8 cellular contexts compared by ENCODE assay signal in the genomic region with DNA sequence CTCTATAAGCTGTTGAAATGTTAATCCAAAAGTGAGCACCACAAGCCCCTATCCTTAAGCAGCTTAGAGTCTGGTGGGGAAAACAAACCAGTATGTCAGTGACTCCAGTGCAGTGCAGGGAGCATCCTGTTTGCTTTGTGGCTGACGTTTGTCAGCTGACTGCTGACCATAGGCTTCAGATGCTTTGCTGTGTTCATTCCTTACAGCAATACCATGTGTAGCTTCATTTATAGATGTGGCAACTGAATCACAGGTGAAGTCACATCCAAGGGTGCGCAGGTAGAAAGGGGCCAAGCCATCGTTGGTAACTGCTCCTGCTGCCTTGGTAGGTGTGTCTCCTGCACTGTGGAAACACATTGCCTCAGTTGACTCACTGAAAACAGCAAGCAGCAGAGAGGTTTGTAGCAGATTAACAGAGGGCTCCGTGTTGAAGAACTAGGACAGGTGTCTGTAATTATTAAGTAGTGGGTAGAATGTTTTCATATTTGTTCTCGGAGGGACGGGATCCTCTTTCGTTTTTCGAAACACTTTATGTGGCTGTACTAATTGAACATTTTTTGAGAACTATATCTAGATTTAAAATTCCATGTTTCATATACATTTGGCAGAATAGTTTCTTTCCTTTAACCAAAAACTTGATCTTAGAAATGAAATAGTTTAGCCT. TPM values are rescaled to one million over a fixed set of nuclear protein-coding genes. Genes with fewer than 3 reads are reported as not detected.
A peak's percentile ranks its signal among the peaks of the same experiment; 100 is the strongest.
DNase-seq lines count a peak whose midpoint lies in the region; ATAC-seq, FAIRE-seq and TF ChIP-seq lines count a peak whose summit lies in the region.

No MANE protein-coding gene starts in this region.

- H3K4me3 ChIP-seq in liver (ENCODE audit: low read depth in 1 of 3, low read length in 3 of 3) = peak overlapping the region; percentile 75 to 85 (median 75)
- no peak overlapping the region for H3K4me3 ChIP-seq in HepG2 (replicated peaks in 1 of 3; ENCODE audit: insufficient read depth in 1 of 3, low read depth in 2 of 3, low read length in 3 of 3)
- H3K4me3 ChIP-seq in epithelial cell of proximal tubule (ENCODE audit: low read depth, low read length) = peak overlapping the region; percentile 83
- H3K4me3 ChIP-seq in parathyroid adenoma (ENCODE audit: low read depth, low read length) = peak overlapping the region; percentile 73

- CTCF ChIA-PET in HepG2 (lab: Yijun Ruan, JAX; ENCODE audit: low intra/inter-chr PET ratio, low total read pairs) = no interaction called here

- H4K20me1 ChIP-seq in HepG2 (ENCODE audit: insufficient read depth, low read length) = no peaks in the 10 kb centered on the region

- H3K79me2 ChIP-seq in HepG2 (ENCODE audit: insufficient read depth, low read length) (no peaks in the 10 kb centered on the region), parathyroid adenoma (peaks cover 2% of the 10 kb centered on the region)

- 22% methylated on average over 8 of the region's 8 CpGs for WGBS in liver
- 54% methylated on average over 8 of the region's 8 CpGs for WGBS in HepG2 (ENCODE audit: low lambda C conversion rate)

- ATAC-seq in HepG2 = no peak; the same call in 2 of the 3 replicates
- no peak for ATAC-seq in HG03460 (IDR thresholded peaks at IDR 0.05; ENCODE audit: unreplicated experiment)
- ATAC-seq in GM18511 (IDR thresholded peaks at IDR 0.05; ENCODE audit: unreplicated experiment) = no peak

- H2AFZ ChIP-seq in HepG2 (ENCODE audit: low read length) (no peak overlapping the region), parathyroid adenoma (no peak overlapping the region)

- no peaks in the 10 kb centered on the region for H3K9me3 ChIP-seq in liver (ENCODE audit: control insufficient read depth in 4 of 4, low read length in 3 of 4)
- no peaks in the 10 kb centered on the region for H3K9me3 ChIP-seq in HepG2 (ENCODE audit: low read length)
- no peaks in the 10 kb centered on the region for H3K9me3 ChIP-seq in parathyroid adenoma (ENCODE audit: control insufficient read depth, low read length)

- intact Hi-C loops in HepG2 (cut with micrococcal nuclease; ENCODE audit: unreplicated experiment) = no loop called here

- H3K36me3 ChIP-seq in liver (ENCODE audit: control insufficient read depth in 4 of 4, insufficient read depth in 3 of 4, low read depth in 1 of 4, low read length in 3 of 4) (peaks cover 2 to 35% (median 28%) of the 10 kb centered on the region in 4 donors), HepG2 (replicated peaks in 1 of 2; ENCODE audit: control insufficient read depth in 1 of 2, insufficient read depth in 2 of 2, low read length in 2 of 2) (no peaks in the 10 kb centered on the region), parathyroid adenoma (ENCODE audit: control insufficient read depth, insufficient read depth, low read length) (no peaks in the 10 kb centered on the region)

- DNase-seq in HepG2 (ENCODE audit: low spot score) (no peak), T-helper 9 cell (peak; percentile 8), epithelial cell of proximal tubule (ENCODE audit: low read depth) (no peak), H54 (ENCODE audit: insufficient read length, low spot score) (no peak)

- no peaks in the 10 kb centered on the region for H3K27me3 ChIP-seq in liver (ENCODE audit: control insufficient read depth in 4 of 4, insufficient read depth in 4 of 4, low read length in 3 of 4)
- H3K27me3 ChIP-seq in HepG2 (ENCODE audit: control insufficient read depth in 1 of 2, insufficient read depth in 2 of 2, low read length in 2 of 2) = peaks cover 0 to 28% of the 10 kb centered on the region in 2 experiments; a peak in 4 of 5 replicates
- H3K27me3 ChIP-seq in parathyroid adenoma (ENCODE audit: control insufficient read depth, insufficient read depth, low read length) = no peaks in the 10 kb centered on the region

- TF ChIP-seq POLR2A in HepG2 (IDR thresholded peaks at IDR 0.05; ENCODE audit: insufficient read depth in 1 of 2, low read depth in 2 of 2, low read length in 2 of 2) (no peak), H54 (IDR thresholded peaks at IDR 0.05; ENCODE audit: low read depth, low read length) (no peak)

- H3K4me2 ChIP-seq in HepG2 (ENCODE audit: low read depth, low read length) (no peak overlapping the region), parathyroid adenoma (ENCODE audit: low read length) (peak overlapping the region; percentile 86)

- TF ChIP-seq CTCF in liver (IDR thresholded peaks at IDR 0.05; ENCODE audit: low read depth, low read length, missing input control) (no peak), HepG2 (CRISPR knock-in tag; IDR thresholded peaks at IDR 0.05) (no peak), epithelial cell of proximal tubule (conservative IDR thresholded peaks at IDR 0.05; ENCODE audit: low read depth, low read length) (no peak), parathyroid adenoma (IDR thresholded peaks at IDR 0.05) (no peak)

- H3K27ac ChIP-seq in liver (ENCODE audit: low read depth in 1 of 2, low read length in 2 of 2) (peak overlapping the region; percentile 81 to 94), HepG2 (ENCODE audit: extremely low read length, insufficient read depth, low read length) (no peak overlapping the region), parathyroid adenoma (peak overlapping the region; percentile 43)

- in situ Hi-C loops in HepG2 (cut with HindIII; ENCODE audit: extremely low pct_ligation_motif_present, low pct_unique_long_range_greater_than_20kb) = no loop called here

- POLR2A ChIA-PET in HepG2 (lab: Yijun Ruan, JAX) = no interaction called here

- TF ChIP-seq RAD21 in liver (IDR thresholded peaks at IDR 0.05) (no peak), HepG2 (CRISPR knock-in tag; IDR thresholded peaks at IDR 0.05) (no peak)

- H3K4me1 ChIP-seq in liver (ENCODE audit: control insufficient read depth in 4 of 4, insufficient read depth in 4 of 4, low read length in 3 of 4) (peaks cover 2 to 46% (median 16%) of the 10 kb centered on the region in 4 donors), HepG2 (ENCODE audit: insufficient read depth, low read length) (no peaks in the 10 kb centered on the region), parathyroid adenoma (peaks cover 4% of the 10 kb centered on the region)

- no peak for TF ChIP-seq EP300 in HepG2 (IDR thresholded peaks at IDR 0.05; ENCODE audit: low read depth in 2 of 2, low read length in 2 of 2)
- TF ChIP-seq EP300 in HepG2 (CRISPR knock-in tag; IDR thresholded peaks at IDR 0.05; ENCODE audit: borderline replicate concordance) = no peak

- no TSS peak for BruUV-seq in HepG2 (replicated peaks; lab: Mats Ljungman, UMichigan)

- no peak for FAIRE-seq in HepG2 (lab: Jason Lieb, UNC)
- no peak for FAIRE-seq in H54 (lab: Jason Lieb, UNC)

- H3K9ac ChIP-seq in liver (ENCODE audit: low read depth in 1 of 2, low read length in 2 of 2) (peak overlapping the region; percentile 77 to 92), HepG2 (ENCODE audit: insufficient read depth, low read depth, low read length) (no peak overlapping the region), parathyroid adenoma (no peak overlapping the region)

TF ChIP-seq in liver, 16 proteins besides CTCF, POLR2A, EP300 and RAD21:
- TF ChIP-seq EGR1 (IDR thresholded peaks at IDR 0.05; ENCODE audit: low read depth in 2 of 2) = no peak
- TF ChIP-seq TAF1 (conservative IDR thresholded peaks at IDR 0.05) = peak; percentile 56

TF ChIP-seq in HepG2, 621 proteins besides CTCF, POLR2A, EP300 and RAD21:
- TF ChIP-seq ATF7-NPFF (CRISPR knock-in tag; IDR thresholded peaks at IDR 0.05; ENCODE audit: low read depth) = no peak
- TF ChIP-seq PAX8 (CRISPR knock-in tag; IDR thresholded peaks at IDR 0.05; ENCODE audit: borderline replicate concordance) = no peak
- TF ChIP-seq POLR2AphosphoS2 (IDR thresholded peaks at IDR 0.05; ENCODE audit: low read depth, low read length) = no peak
- TF ChIP-seq SAP130 (CRISPR knock-in tag; IDR thresholded peaks at IDR 0.05; ENCODE audit: low read depth) = no peak

RNA-seq across cellular contexts. Expression of a gene that starts 2.0 kb away (rescaled TPM):
- 100 to 1,000 TPM; 118 to 204 TPM for total RNA-seq in liver
- 100 to 1,000 TPM; 182 to 219 TPM for polyA plus RNA-seq in liver
- 0.11 and 0.20 TPM in 2 replicates for total RNA-seq in HepG2 (2016; rRNA removed; fragmentation: Illumina TruSeq; extraction: Trizol)
- total RNA-seq in HepG2 (2016; cell fraction: cytosol; rRNA removed; fragmentation: Illumina TruSeq; extraction: Trizol; ENCODE audit: low read depth) = 0.26 TPM in 1 of 2 replicates, not detected in the other
- 0.09 and 0.13 TPM in 2 replicates for total RNA-seq in HepG2 (2016; cell fraction: insoluble cytoplasmic fraction; rRNA removed; fragmentation: Illumina TruSeq; extraction: Trizol)
- total RNA-seq in HepG2 (2016; cell fraction: membrane; rRNA removed; fragmentation: Illumina TruSeq; extraction: Trizol) = 0.09 and 0.48 TPM in 2 replicates
- total RNA-seq in HepG2 (2016; cell fraction: nucleus; rRNA removed; fragmentation: Illumina TruSeq; extraction: Trizol) = not detected in 2 replicates
- 0.07 and 0.16 TPM in 2 replicates for polyA plus RNA-seq in HepG2 (2011; rRNA removed)
- polyA plus RNA-seq in HepG2 (2011; cell fraction: cytosol; rRNA removed) = 0.10 and 0.17 TPM in 2 replicates
- 0.10 and 0.23 TPM in 2 replicates for polyA plus RNA-seq in HepG2 (2011; cell fraction: nucleus; rRNA removed)
- polyA plus RNA-seq in HepG2 (2012) = 0.08 and 0.17 TPM in 2 replicates
- 0.03 TPM in 1 of 2 replicates, not detected in the other for polyA plus RNA-seq in HepG2 (2016; cell fraction: cytosol; fragmentation: Illumina TruSeq; extraction: Trizol; ENCODE audit: low read depth)
- polyA plus RNA-seq in HepG2 (2016; cell fraction: insoluble cytoplasmic fraction; fragmentation: Illumina TruSeq; extraction: Trizol; ENCODE audit: low read depth) = 0.10 TPM in 1 of 2 replicates, not detected in the other
- polyA plus RNA-seq in HepG2 (2016; cell fraction: membrane; fragmentation: Illumina TruSeq; extraction: Trizol; ENCODE audit: low read depth) = 0.13 TPM in 1 of 2 replicates, not detected in the other
- polyA plus RNA-seq in HepG2 (2016; cell fraction: nucleus; fragmentation: Illumina TruSeq; extraction: Trizol; ENCODE audit: insufficient read depth, low read depth) = 0.25 TPM in 1 of 2 replicates, not detected in the other
- polyA minus RNA-seq in HepG2 (2011; rRNA and poly(A)+ RNA removed; ENCODE audit: low replicate concordance) = 0.60 and 64.4 TPM in 2 replicates
- 0.30 and 0.35 TPM in 2 replicates for polyA minus RNA-seq in HepG2 (2011; cell fraction: cytosol; rRNA and poly(A)+ RNA removed)
- polyA minus RNA-seq in HepG2 (2011; cell fraction: nucleus; rRNA and poly(A)+ RNA removed) = 0.25 and 0.52 TPM in 2 replicates
- total RNA-seq in epithelial cell of proximal tubule = 392 and 505 TPM in 2 replicates

Comparison
In these comparisons a context has a peak if more than half of its experiments do, and no peak if none do; other contexts are left out.
1. H3K4me3 ChIP-seq: peak in liver (3 of 3), epithelial cell of proximal tubule (single experiment) and parathyroid adenoma (single experiment); none in HepG2 (0 of 3).
2. H3K9ac ChIP-seq: peak in liver (2 of 2); none in HepG2 (single experiment) and parathyroid adenoma (single experiment).
3. RNA of a gene that starts 2.0 kb away (total RNA-seq): 392 to 505 TPM in epithelial cell of proximal tubule and 118 to 204 TPM in liver; 0.09 to 0.48 TPM in HepG2; every median in the first group is over 10 times any median in the second.